Comparison of ENCODE assay signal across 1 cellular context in the genomic region with DNA sequence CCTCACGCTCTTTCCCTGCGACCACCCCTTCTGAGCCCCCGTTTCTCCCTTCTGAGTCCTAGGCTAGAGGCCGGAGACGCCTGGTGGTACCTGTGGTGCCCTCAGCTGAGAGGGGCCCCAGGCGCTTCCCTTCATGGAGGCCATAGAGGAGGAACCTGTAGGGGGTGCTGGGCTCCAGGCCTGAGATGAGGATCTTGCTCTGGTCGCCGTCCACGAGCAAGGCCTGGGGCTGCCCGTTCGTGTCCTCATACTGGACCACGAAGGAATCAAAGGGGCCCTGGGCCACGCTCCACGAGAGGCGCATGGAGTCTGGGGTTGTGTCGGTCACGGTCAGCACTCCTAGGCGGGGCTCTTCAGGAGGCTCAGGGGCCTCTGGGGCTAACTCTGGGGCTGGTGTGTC. TPM values are rescaled to one million over a fixed set of nuclear protein-coding genes. Genes with fewer than 3 reads are reported as not detected.
"Had no signal": no experiment of that assay in that cellular context is flagged by ENCODE, and none has a peak within 500 bp of the region (broad histone marks: within the 10 kb centered on the region; RNA-seq: fewer than 3 reads in every experiment).

No MANE protein-coding gene starts in this region.

RNA-seq across cellular contexts. Expression of gene CYP21A2, which starts 6.7 kb away (rescaled TPM):
- total RNA-seq: activated B cell treated with CpG ODN at 0.5 μM for 24 hours had no signal
